11 cellular contexts compared by ENCODE assay signal in genomic region chr11:61297341-61297740, GRCh38. TPM values are rescaled to one million over a fixed set of nuclear protein-coding genes. Genes with fewer than 3 reads are reported as not detected.
DNase-seq lines count a peak whose midpoint lies in the region; ATAC-seq and TF ChIP-seq lines count a peak whose summit lies in the region.
"Had no signal": no experiment of that assay in that cellular context is flagged by ENCODE, and none has a peak within 500 bp of the region (broad histone marks: within the 10 kb centered on the region; RNA-seq: fewer than 3 reads in every experiment).

No MANE protein-coding gene starts in this region.

- H3K27me3 Mint-ChIP-seq in CD4-positive, alpha-beta T cell, result peaks cover 22% of the 10 kb centered on the region
- peaks cover 46% of the 10 kb centered on the region for H3K27me3 Mint-ChIP-seq in dendritic cell treated with granulocyte-macrophage colony-stimulating factor and Interleukin-4, amounts not matched to agents 40 ng/mL and 50 ng/mL, for 4 days

- peaks cover 46% of the 10 kb centered on the region for H3K4me1 Mint-ChIP-seq in CD4-positive, alpha-beta T cell (ENCODE audit: low read depth)
- H3K4me1 Mint-ChIP-seq in dendritic cell treated with granulocyte-macrophage colony-stimulating factor and Interleukin-4, amounts not matched to agents 40 ng/mL and 50 ng/mL, for 4 days (ENCODE audit: low read depth), result peaks cover 31% of the 10 kb centered on the region

- no peak overlapping the region for H2BK5ac ChIP-seq in trophoblast cell (ENCODE audit: low read depth, low read length, poor library complexity)

- H3K23ac ChIP-seq in trophoblast cell (ENCODE audit: low read length), result no peak overlapping the region

- intact Hi-C loops in CD4-positive, alpha-beta T cell (cut with DNase I, micrococcal nuclease), result no loop called here
- intact Hi-C loops in dendritic cell treated with granulocyte-macrophage colony-stimulating factor and Interleukin-4, amounts not matched to agents 40 ng/mL and 50 ng/mL, for 4 days (cut with micrococcal nuclease), result no loop called here

- no peak for DNase-seq in CD4-positive, alpha-beta T cell
- DNase-seq in RWPE1 (ENCODE audit: low spot score) (peak; percentile 41), trophoblast cell (peak; percentile 58 to 83), HuH-7 (ENCODE audit: low spot score) (no peak), GM19240 (ENCODE audit: insufficient read length, low spot score) (no peak), CD1c-positive myeloid dendritic cell (ENCODE audit: extremely low spot score) (no peak)
- DNase-seq: NCI-H187 treated with DMSO at 0.1 percent for 48 hours; RPMI8226; stimulated activated CD4-positive, alpha-beta T cell treated with anti-CD3 and anti-CD28 coated beads, Interleukin-4, amount 100 ng/mL, for 4 hours had no signal

- H3K27me3 ChIP-seq in CD4-positive, alpha-beta T cell (ENCODE audit: control insufficient read depth, insufficient read depth, low read length), result peaks cover 18% of the 10 kb centered on the region
- H3K27me3 ChIP-seq in trophoblast cell (ENCODE audit: insufficient read depth, low read length), result peaks cover 10% of the 10 kb centered on the region

- CTCF ChIA-PET in CD4-positive, alpha-beta T cell (lab: Charles Lee), result no interaction called here
- CTCF ChIA-PET in RWPE1 (lab: Yijun Ruan, JAX), result no interaction called here

- no peak overlapping the region for H3K4me3 ChIP-seq in trophoblast cell (ENCODE audit: low read depth, low read length)

- no peaks in the 10 kb centered on the region for H3K9me3 ChIP-seq in CD4-positive, alpha-beta T cell (ENCODE audit: control insufficient read depth, low read length)
- H3K9me3 ChIP-seq in trophoblast cell (ENCODE audit: insufficient read depth, low read depth, low read length), result no peaks in the 10 kb centered on the region

- no peak overlapping the region for H3K4ac ChIP-seq in trophoblast cell (ENCODE audit: low read depth, low read length)

- H2AFZ ChIP-seq in trophoblast cell (ENCODE audit: insufficient read depth, low read length, poor library complexity), result no peak overlapping the region

- no CpG with 5 or more reads among the region's 1 CpG for WGBS in trophoblast cell (ENCODE audit: extremely low coverage, insufficient coverage, insufficient read length)

- H3K4me2 ChIP-seq in trophoblast cell (ENCODE audit: low read length), result no peak overlapping the region

- TF ChIP-seq CTCF in CD4-positive, alpha-beta T cell (IDR thresholded peaks at IDR 0.05), result no peak
- no peak for TF ChIP-seq CTCF in RWPE1 (conservative IDR thresholded peaks at IDR 0.05; ENCODE audit: low read depth)

- H2BK12ac ChIP-seq in trophoblast cell (ENCODE audit: low read length), result no peak overlapping the region

- POLR2A ChIA-PET in CD4-positive, alpha-beta T cell (lab: Charles Lee), result interaction anchor here (0.6 kb wide), 1 partner anchor 728 kb away, joined by 3 read pairs; no protein-coding TSS in a partner anchor
- POLR2A ChIA-PET in RWPE1 (lab: Yijun Ruan, JAX; ENCODE audit: low non-redundant PET), result no interaction called here

- H4K8ac ChIP-seq in trophoblast cell (ENCODE audit: low read depth, low read length), result no peak overlapping the region

- peaks cover 52% of the 10 kb centered on the region for H3K36me3 Mint-ChIP-seq in CD4-positive, alpha-beta T cell (ENCODE audit: low read depth)
- peaks cover 14% of the 10 kb centered on the region for H3K36me3 Mint-ChIP-seq in dendritic cell treated with granulocyte-macrophage colony-stimulating factor and Interleukin-4, amounts not matched to agents 40 ng/mL and 50 ng/mL, for 4 days (ENCODE audit: low read depth)

- H4K12ac ChIP-seq in trophoblast cell (ENCODE audit: low read depth, low read length), result no peak overlapping the region

- no peak overlapping the region for H2AK5ac ChIP-seq in trophoblast cell (ENCODE audit: low read length)

- H2BK120ac ChIP-seq in trophoblast cell (ENCODE audit: insufficient read depth, low read length, poor library complexity), result no peak overlapping the region

- no peak overlapping the region for H3K27ac ChIP-seq in CD4-positive, alpha-beta T cell (ENCODE audit: low read depth, low read length)
- peak overlapping the region; percentile 73 for H3K27ac ChIP-seq in RWPE1
- peak overlapping the region; percentile 28 for H3K27ac ChIP-seq in trophoblast cell (ENCODE audit: low read depth, low read length)

- H3K14ac ChIP-seq in trophoblast cell (ENCODE audit: low read length), result no peak overlapping the region

- H3K9me3 Mint-ChIP-seq in CD4-positive, alpha-beta T cell, result no peaks in the 10 kb centered on the region
- no peaks in the 10 kb centered on the region for H3K9me3 Mint-ChIP-seq in dendritic cell treated with granulocyte-macrophage colony-stimulating factor and Interleukin-4, amounts not matched to agents 40 ng/mL and 50 ng/mL, for 4 days

- peak overlapping the region; percentile 62 for H3K4me3 Mint-ChIP-seq in CD4-positive, alpha-beta T cell
- no peak overlapping the region for H3K4me3 Mint-ChIP-seq in dendritic cell treated with granulocyte-macrophage colony-stimulating factor and Interleukin-4, amounts not matched to agents 40 ng/mL and 50 ng/mL, for 4 days

- peaks cover 3% of the 10 kb centered on the region for H3K79me2 ChIP-seq in trophoblast cell (ENCODE audit: control insufficient read depth, insufficient read depth, low read length, poor library complexity)

- ATAC-seq in CD4-positive, alpha-beta T cell (ENCODE audit: poor library complexity), result no peak
- ATAC-seq in HG03095 (IDR thresholded peaks at IDR 0.05; ENCODE audit: unreplicated experiment), result no peak

- no peak overlapping the region for H4K91ac ChIP-seq in trophoblast cell (ENCODE audit: low read depth, low read length)

- H3K4me1 ChIP-seq in trophoblast cell (ENCODE audit: control insufficient read depth in 1 of 2, insufficient read depth in 2 of 2, low read length in 2 of 2), result peaks cover 11 to 21% of the 10 kb centered on the region in 2 experiments

- peaks cover 14% of the 10 kb centered on the region for H3K79me1 ChIP-seq in trophoblast cell (ENCODE audit: low read length)

- H3K36me3 ChIP-seq in trophoblast cell (ENCODE audit: control insufficient read depth in 1 of 2, insufficient read depth in 2 of 2, low read length in 2 of 2), result peaks cover 24 to 37% of the 10 kb centered on the region in 2 experiments

- H3K18ac ChIP-seq in trophoblast cell (ENCODE audit: low read length), result no peak overlapping the region

- H3K27ac Mint-ChIP-seq in CD4-positive, alpha-beta T cell, result no peak overlapping the region
- H3K27ac Mint-ChIP-seq in dendritic cell treated with granulocyte-macrophage colony-stimulating factor and Interleukin-4, amounts not matched to agents 40 ng/mL and 50 ng/mL, for 4 days, result peak overlapping the region; percentile 26

- H3K9ac ChIP-seq in trophoblast cell (ENCODE audit: low read length), result no peak overlapping the region

RNA-seq across cellular contexts. Expression of gene VWCE, which starts 2.2 kb away (rescaled TPM):
- total RNA-seq in CD4-positive, alpha-beta T cell, result 1 to 10 TPM in 1 of 2 experiments, under 1 TPM in 1; 0.64 to 1.0 TPM
- polyA plus RNA-seq in trophoblast cell (2013), result 3.1 and 3.8 TPM in 2 replicates

RNA-seq across cellular contexts. Expression of gene DDB1, which starts 35.6 kb away (rescaled TPM):
- total RNA-seq in CD4-positive, alpha-beta T cell, result 100 to 1,000 TPM; 140 to 147 TPM
- 192 and 206 TPM in 2 replicates for polyA plus RNA-seq in trophoblast cell (2013)

RNA-seq across cellular contexts. Expression of gene TKFC, which starts 35.7 kb away (rescaled TPM):
- total RNA-seq in CD4-positive, alpha-beta T cell, result 10 to 100 TPM; 21.8 to 26.3 TPM
- 12.5 and 12.7 TPM in 2 replicates for polyA plus RNA-seq in trophoblast cell (2013)

RNA-seq across cellular contexts. Expression of gene PGA5, which starts 56.4 kb away (rescaled TPM):
- not detected for total RNA-seq in CD4-positive, alpha-beta T cell
- polyA plus RNA-seq in trophoblast cell (2013), result 0.10 TPM in 1 of 2 replicates, not detected in the other

Comparison
In these comparisons a context has a peak if more than half of its experiments do, and no peak if none do; other contexts are left out.
1. DNase-seq: peak in RWPE1 (single experiment) and trophoblast cell (2 of 2); none in CD4-positive, alpha-beta T cell (0 of 10), HuH-7 (single experiment), GM19240 (single experiment) and CD1c-positive myeloid dendritic cell (single experiment).